In the genomic region with DNA sequence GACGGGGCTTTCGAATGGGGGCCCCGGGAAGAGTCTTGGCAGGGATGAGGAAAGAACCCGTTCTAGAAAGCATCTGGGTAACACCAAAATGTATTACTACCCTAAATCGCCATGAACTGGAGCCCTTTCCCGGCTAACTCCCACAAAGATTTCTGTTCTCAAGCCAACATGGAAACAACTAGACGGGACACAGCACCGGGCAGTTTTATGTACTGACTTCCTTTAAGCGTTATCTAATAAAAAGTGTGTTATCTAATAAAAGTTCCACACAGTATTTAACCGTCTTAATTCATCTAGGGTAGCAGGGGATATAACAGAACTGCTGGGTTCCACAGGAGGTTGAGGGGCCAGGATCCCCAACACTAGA, we compare ENCODE assay signal across 8 cellular contexts. TPM values are rescaled to one million over a fixed set of nuclear protein-coding genes. Genes with fewer than 3 reads are reported as not detected.
A peak's percentile ranks its signal among the peaks of the same experiment; 100 is the strongest.
DNase-seq lines count a peak whose midpoint lies in the region; ATAC-seq, FAIRE-seq and TF ChIP-seq lines count a peak whose summit lies in the region.

No MANE protein-coding gene starts in this region.

- H3K27me3 Mint-ChIP-seq in CD4-positive, CD25-positive, alpha-beta regulatory T cell: no peaks in the 10 kb centered on the region

- H3K9me3 ChIP-seq in CD4-positive, CD25-positive, alpha-beta regulatory T cell (ENCODE audit: control insufficient read depth in 2 of 2, low read length in 2 of 2): no peaks in the 10 kb centered on the region
- H3K9me3 ChIP-seq in SJSA1 (replicated peaks) (no peaks in the 10 kb centered on the region), esophagus muscularis mucosa (no peaks in the 10 kb centered on the region)

- H3K36me3 ChIP-seq in CD4-positive, CD25-positive, alpha-beta regulatory T cell (ENCODE audit: control insufficient read depth, insufficient read depth, low read length): peaks cover 27% of the 10 kb centered on the region
- H3K36me3 ChIP-seq in SJSA1: peaks cover 35% of the 10 kb centered on the region
- peaks cover 0 to 39% (median 31%) of the 10 kb centered on the region in 4 donors for H3K36me3 ChIP-seq in esophagus muscularis mucosa

- peak overlapping the region; percentile 78 to 90 (median 83) for H3K4me3 Mint-ChIP-seq in CD4-positive, CD25-positive, alpha-beta regulatory T cell

- no peak for DNase-seq in CD4-positive, CD25-positive, alpha-beta regulatory T cell
- peak in 1 of 2 experiments; percentile 45 for DNase-seq in SJSA1 (ENCODE audit: low read depth in 1 of 2, low spot score in 2 of 2)
- no peak for DNase-seq in esophagus muscularis mucosa (ENCODE audit: extremely low spot score)
- no peak for DNase-seq in omental fat pad (ENCODE audit: low spot score)
- DNase-seq in H4 (ENCODE audit: low spot score): no peak
- no peak for DNase-seq in A172 (ENCODE audit: low spot score)
- DNase-seq in NCI-H2196 (lab: John Stamatoyannopoulos, UW; ENCODE audit: unreplicated experiment): no peak
- DNase-seq in HTR-8/SVneo (ENCODE audit: insufficient read length, low spot score): no peak

- H3K36me3 Mint-ChIP-seq in CD4-positive, CD25-positive, alpha-beta regulatory T cell: peaks cover 8% of the 10 kb centered on the region

- no peaks in the 10 kb centered on the region for H3K9me3 Mint-ChIP-seq in CD4-positive, CD25-positive, alpha-beta regulatory T cell

- peaks cover 14% of the 10 kb centered on the region for H3K4me1 ChIP-seq in CD4-positive, CD25-positive, alpha-beta regulatory T cell (ENCODE audit: control insufficient read depth, insufficient read depth, low read length, poor library complexity, severe bottlenecking)
- H3K4me1 ChIP-seq in SJSA1 (replicated peaks): peaks cover 14% of the 10 kb centered on the region
- peaks cover 31 to 52% (median 38%) of the 10 kb centered on the region in 4 donors for H3K4me1 ChIP-seq in esophagus muscularis mucosa

- intact Hi-C loops in esophagus muscularis mucosa (cut with DNase I): loop anchor here (2.0 kb wide), 1 partner anchor 107 kb away; a partner anchor contains a TSS

- no peaks in the 10 kb centered on the region for H3K27me3 ChIP-seq in CD4-positive, CD25-positive, alpha-beta regulatory T cell (ENCODE audit: control insufficient read depth, insufficient read depth, low read length)
- no peaks in the 10 kb centered on the region for H3K27me3 ChIP-seq in SJSA1 (replicated peaks)
- H3K27me3 ChIP-seq in esophagus muscularis mucosa: no peaks in the 10 kb centered on the region

- no peak for TF ChIP-seq EP300 in esophagus muscularis mucosa (IDR thresholded peaks at IDR 0.05)

- no peak overlapping the region for H3K4me3 ChIP-seq in CD4-positive, CD25-positive, alpha-beta regulatory T cell (ENCODE audit: low read depth, low read length)
- H3K4me3 ChIP-seq in SJSA1: peak overlapping the region; percentile 32
- H3K4me3 ChIP-seq in esophagus muscularis mucosa: peak overlapping the region; percentile 58 to 61 (median 60)

- ATAC-seq in CD4-positive, CD25-positive, alpha-beta regulatory T cell (ENCODE audit: low read depth in 2 of 2): no peak
- ATAC-seq in omental fat pad (ENCODE audit: low FRiP score): peak; percentile 14

- peak overlapping the region; percentile 85 to 90 (median 86) for H3K27ac Mint-ChIP-seq in CD4-positive, CD25-positive, alpha-beta regulatory T cell

- WGBS in esophagus muscularis mucosa: 5% methylated on average over 10 of the region's 10 CpGs

- no peak for TF ChIP-seq POLR2A in esophagus muscularis mucosa (IDR thresholded peaks at IDR 0.05; ENCODE audit: low read depth)

- TF ChIP-seq CTCF in esophagus muscularis mucosa (IDR thresholded peaks at IDR 0.05) (no peak), omental fat pad (IDR thresholded peaks at IDR 0.05) (no peak)

- peaks cover 0 to 28% (median 19%) of the 10 kb centered on the region in 4 donors for H3K4me1 Mint-ChIP-seq in CD4-positive, CD25-positive, alpha-beta regulatory T cell

- peak overlapping the region; percentile 82 for H3K27ac ChIP-seq in CD4-positive, CD25-positive, alpha-beta regulatory T cell (ENCODE audit: insufficient read depth, low read length, poor library complexity, severe bottlenecking)
- H3K27ac ChIP-seq in SJSA1 (peak overlapping the region; percentile 77), esophagus muscularis mucosa (replicated peaks in 1 of 4) (peak overlapping the region; percentile 91 to 97 (median 92))

- no peak for FAIRE-seq in HTR-8/SVneo (lab: Jason Lieb, UNC)

RNA-seq across cellular contexts. Expression of a gene that starts 0.3 kb away (rescaled TPM):
- total RNA-seq in CD4-positive, CD25-positive, alpha-beta regulatory T cell: 12.4 TPM
- polyA plus RNA-seq in CD4-positive, CD25-positive, alpha-beta regulatory T cell: 1 to 10 TPM in 1 of 4 donors, under 1 TPM in 3; 0.56 to 1.1 (median 0.75) TPM
- total RNA-seq in SJSA1 (2014; rRNA removed; shearing (Covaris generic)): 0.50 and 2.1 TPM in 2 replicates
- 1 to 10 TPM; 3.1 to 8.7 (median 5.8) TPM for total RNA-seq in esophagus muscularis mucosa
- total RNA-seq in omental fat pad: 10 to 100 TPM in 1 of 4 donors, 1 to 10 TPM in 3; 3.5 to 13.7 (median 5.6) TPM
- 0.16 and 0.97 TPM in 2 replicates for total RNA-seq in H4 (2014; rRNA removed; shearing (Covaris generic))
- 0.41 and 0.67 TPM in 2 replicates for total RNA-seq in A172 (2014; rRNA removed; shearing (Covaris generic))
